Comparison of ENCODE assay signal across 1 cellular context in the genomic region with DNA sequence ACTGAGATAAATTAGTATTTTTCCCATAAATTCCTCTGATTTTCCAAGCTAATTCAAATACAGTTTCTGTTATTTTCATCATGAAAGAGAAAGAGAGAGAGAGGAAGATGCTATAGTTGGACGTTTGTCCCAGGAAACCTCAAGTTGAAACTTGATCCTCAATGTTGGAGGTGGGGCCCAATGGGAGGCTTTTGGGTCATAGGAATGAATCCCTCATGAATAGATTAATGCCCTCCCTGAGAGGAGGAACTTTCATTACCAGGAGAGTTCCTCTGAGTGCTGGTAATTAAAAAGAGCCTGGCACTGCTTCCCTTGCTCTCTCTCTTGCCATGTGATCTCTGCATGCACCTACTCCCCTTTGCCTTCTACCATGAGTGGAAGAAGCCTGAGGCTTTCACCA.
TF ChIP-seq lines count a peak whose summit lies in the region.

No MANE protein-coding gene starts in this region.

TF ChIP-seq in WTC11, 78 proteins besides CTCF, POLR2A, EP300 and RAD21 (continued from another document):
- TF ChIP-seq, protein P1, sequence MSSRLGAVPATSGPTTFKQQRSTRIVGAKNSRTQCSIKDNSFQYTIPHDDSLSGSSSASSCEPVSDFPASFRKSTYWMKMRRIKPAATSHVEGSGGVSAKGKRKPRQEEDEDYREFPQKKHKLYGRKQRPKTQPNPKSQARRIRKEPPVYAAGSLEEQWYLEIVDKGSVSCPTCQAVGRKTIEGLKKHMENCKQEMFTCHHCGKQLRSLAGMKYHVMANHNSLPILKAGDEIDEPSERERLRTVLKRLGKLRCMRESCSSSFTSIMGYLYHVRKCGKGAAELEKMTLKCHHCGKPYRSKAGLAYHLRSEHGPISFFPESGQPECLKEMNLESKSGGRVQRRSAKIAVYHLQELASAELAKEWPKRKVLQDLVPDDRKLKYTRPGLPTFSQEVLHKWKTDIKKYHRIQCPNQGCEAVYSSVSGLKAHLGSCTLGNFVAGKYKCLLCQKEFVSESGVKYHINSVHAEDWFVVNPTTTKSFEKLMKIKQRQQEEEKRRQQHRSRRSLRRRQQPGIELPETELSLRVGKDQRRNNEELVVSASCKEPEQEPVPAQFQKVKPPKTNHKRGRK (CRISPR knock-in tag; IDR thresholded peaks at IDR 0.05; ENCODE audit: borderline replicate concordance), result no peak
- TF ChIP-seq RORB (CRISPR knock-in tag; IDR thresholded peaks at IDR 0.05) (no peak), ESRRA (CRISPR knock-in tag; IDR thresholded peaks at IDR 0.05; ENCODE audit: borderline replicate concordance) (no peak), ZNF416 (CRISPR knock-in tag; IDR thresholded peaks at IDR 0.05) (no peak)
TF ChIP-seq in WTC11: peak in this region for 0.
